ENCODE assay signal across 13 cellular contexts in genomic region chr11:120956710-120957500, GRCh38.
DNase-seq lines count a peak whose midpoint lies in the region; ATAC-seq and TF ChIP-seq lines count a peak whose summit lies in the region.
"Had no signal": no experiment of that assay in that cellular context is flagged by ENCODE, and none has a peak within 500 bp of the region (broad histone marks: within the 10 kb centered on the region; RNA-seq: fewer than 3 reads in every experiment).

No MANE protein-coding gene starts in this region.

- TF ChIP-seq CTCF in GM20000 (IDR thresholded peaks at IDR 0.05; ENCODE audit: extremely low read depth, missing control alignments) (no peak), hepatocyte (IDR thresholded peaks at IDR 0.05; ENCODE audit: poor library complexity) (no peak)

- H3K36me3 Mint-ChIP-seq in activated naive CD8-positive, alpha-beta T cell treated with anti-CD3 and anti-CD28 coated beads, Interleukin-2, amount 50 U/mL, for 24 hours (ENCODE audit: low read depth), result no peaks in the 10 kb centered on the region
- H3K36me3 Mint-ChIP-seq in natural killer cell treated with Interleukin-12 subunit alpha and Interleukin-12 subunit beta and Interleukin-15 and Interleukin-18, amount 100 ng/mL, for 72 hours, result no peaks in the 10 kb centered on the region

- H3K27me3 Mint-ChIP-seq in activated naive CD8-positive, alpha-beta T cell treated with anti-CD3 and anti-CD28 coated beads, Interleukin-2, amount 50 U/mL, for 24 hours, result peaks cover 4% of the 10 kb centered on the region
- peaks cover 0 to 5% of the 10 kb centered on the region in 2 donors for H3K27me3 Mint-ChIP-seq in natural killer cell treated with Interleukin-12 subunit alpha and Interleukin-12 subunit beta and Interleukin-15 and Interleukin-18, amount 100 ng/mL, for 72 hours

- H3K27ac Mint-ChIP-seq in activated naive CD8-positive, alpha-beta T cell treated with anti-CD3 and anti-CD28 coated beads, Interleukin-2, amount 50 U/mL, for 24 hours, result peak overlapping the region; percentile 65
- H3K27ac Mint-ChIP-seq in natural killer cell treated with Interleukin-12 subunit alpha and Interleukin-12 subunit beta and Interleukin-15 and Interleukin-18, amount 100 ng/mL, for 72 hours, result peak overlapping the region; percentile 76 to 91

- no peak overlapping the region for H3K4me2 ChIP-seq in hepatocyte

- peak overlapping the region; percentile 24 for H3K4me3 Mint-ChIP-seq in activated naive CD8-positive, alpha-beta T cell treated with anti-CD3 and anti-CD28 coated beads, Interleukin-2, amount 50 U/mL, for 24 hours
- H3K4me3 Mint-ChIP-seq in natural killer cell treated with Interleukin-12 subunit alpha and Interleukin-12 subunit beta and Interleukin-15 and Interleukin-18, amount 100 ng/mL, for 72 hours, result peak overlapping the region; percentile 43

- no peak overlapping the region for H3K4me3 ChIP-seq in hepatocyte
- H3K4me3 ChIP-seq: dorsolateral prefrontal cortex had no signal

- no peaks in the 10 kb centered on the region for H3K27me3 ChIP-seq in hepatocyte
- H3K27me3 ChIP-seq: BE2C, dorsolateral prefrontal cortex had no signal

- no peaks in the 10 kb centered on the region for H3K9me3 Mint-ChIP-seq in activated naive CD8-positive, alpha-beta T cell treated with anti-CD3 and anti-CD28 coated beads, Interleukin-2, amount 50 U/mL, for 24 hours
- H3K9me3 Mint-ChIP-seq in natural killer cell treated with Interleukin-12 subunit alpha and Interleukin-12 subunit beta and Interleukin-15 and Interleukin-18, amount 100 ng/mL, for 72 hours, result no peaks in the 10 kb centered on the region

- H3K4me1 ChIP-seq in hepatocyte (ENCODE audit: insufficient read depth), result peaks cover 3% of the 10 kb centered on the region
- H3K4me1 ChIP-seq: BE2C had no signal

- WGBS in hepatocyte (ENCODE audit: low lambda C conversion rate, missing lambda C conversion rate), result 81% methylated on average over 16 of the region's 16 CpGs

- H3K27ac ChIP-seq in hepatocyte, result no peak overlapping the region
- H3K27ac ChIP-seq: dorsolateral prefrontal cortex had no signal

- no peaks in the 10 kb centered on the region for H3K36me3 ChIP-seq in hepatocyte (replicated peaks; ENCODE audit: insufficient read depth, low read depth)
- H3K36me3 ChIP-seq: BE2C had no signal

- H4K20me1 ChIP-seq in hepatocyte (ENCODE audit: insufficient read depth, poor library complexity, severe bottlenecking), result no peaks in the 10 kb centered on the region

- H2AFZ ChIP-seq in hepatocyte, result no peak overlapping the region

- no peaks in the 10 kb centered on the region for H3K9me3 ChIP-seq in hepatocyte (ENCODE audit: low read depth)
- H3K9me3 ChIP-seq: BE2C had no signal

- peak; percentile 21 for DNase-seq in activated T-cell treated with anti-CD3 and anti-CD28 coated beads, Interleukin-2, amount 50 U/mL, for 1 hour
- DNase-seq in activated T-cell treated with anti-CD3 and anti-CD28 coated beads for 4 hours, result no peak
- peak; percentile 52 for DNase-seq in MV-4-11 (lab: John Stamatoyannopoulos, UW)
- DNase-seq in activated naive CD8-positive, alpha-beta T cell treated with anti-CD3 and anti-CD28 coated beads, Interleukin-2, amount 50 U/mL, for 24 hours, result peak; percentile 6
- no peak for DNase-seq in natural killer cell treated with Interleukin-12 subunit alpha and Interleukin-12 subunit beta and Interleukin-15 and Interleukin-18, amount 100 ng/mL, for 72 hours (ENCODE audit: low spot score)
- DNase-seq in DMS153 (lab: John Stamatoyannopoulos, UW), result no peak
- DNase-seq in GM20000 (ENCODE audit: low spot score), result no peak
- no peak for DNase-seq in hepatocyte (ENCODE audit: low spot score)
- DNase-seq: BE2C; dorsolateral prefrontal cortex; NCI-H1105 treated with DMSO at 0.1 percent for 48 hours; stimulated activated CD4-positive, alpha-beta T cell treated with anti-CD3 and anti-CD28 coated beads, Interleukin-4, amount 100 ng/mL, for 24 hours; T1000 had no signal

- no peaks in the 10 kb centered on the region for H3K9me2 ChIP-seq in hepatocyte (replicated peaks; ENCODE audit: insufficient read depth)

- H3K4me1 Mint-ChIP-seq in activated naive CD8-positive, alpha-beta T cell treated with anti-CD3 and anti-CD28 coated beads, Interleukin-2, amount 50 U/mL, for 24 hours, result peaks cover 16% of the 10 kb centered on the region
- H3K4me1 Mint-ChIP-seq in natural killer cell treated with Interleukin-12 subunit alpha and Interleukin-12 subunit beta and Interleukin-15 and Interleukin-18, amount 100 ng/mL, for 72 hours (ENCODE audit: low read depth in 2 of 2), result peaks cover 24 to 30% of the 10 kb centered on the region in 2 donors

- no peaks in the 10 kb centered on the region for H3K79me2 ChIP-seq in hepatocyte

- no peak for ATAC-seq in activated naive CD8-positive, alpha-beta T cell treated with anti-CD3 and anti-CD28 coated beads, Interleukin-2, amount 50 U/mL, for 24 hours
- ATAC-seq in natural killer cell treated with Interleukin-12 subunit alpha and Interleukin-12 subunit beta and Interleukin-15 and Interleukin-18, amount 100 ng/mL, for 72 hours, result peak; percentile 61 to 77

Comparison
In these comparisons a context has a peak if more than half of its experiments do, and no peak if none do; other contexts are left out.
1. DNase-seq: peak in activated T-cell treated with anti-CD3 and anti-CD28 coated beads, Interleukin-2, amount 50 U/mL, for 1 hour (single experiment), MV-4-11 (single experiment) and activated naive CD8-positive, alpha-beta T cell treated with anti-CD3 and anti-CD28 coated beads, Interleukin-2, amount 50 U/mL, for 24 hours (single experiment); none in activated T-cell treated with anti-CD3 and anti-CD28 coated beads for 4 hours (single experiment), natural killer cell treated with Interleukin-12 subunit alpha and Interleukin-12 subunit beta and Interleukin-15 and Interleukin-18, amount 100 ng/mL, for 72 hours (single experiment), DMS153 (single experiment), GM20000 (single experiment) and hepatocyte (single experiment).